ENCODE assay signal across 21 cellular contexts in the genomic region with DNA sequence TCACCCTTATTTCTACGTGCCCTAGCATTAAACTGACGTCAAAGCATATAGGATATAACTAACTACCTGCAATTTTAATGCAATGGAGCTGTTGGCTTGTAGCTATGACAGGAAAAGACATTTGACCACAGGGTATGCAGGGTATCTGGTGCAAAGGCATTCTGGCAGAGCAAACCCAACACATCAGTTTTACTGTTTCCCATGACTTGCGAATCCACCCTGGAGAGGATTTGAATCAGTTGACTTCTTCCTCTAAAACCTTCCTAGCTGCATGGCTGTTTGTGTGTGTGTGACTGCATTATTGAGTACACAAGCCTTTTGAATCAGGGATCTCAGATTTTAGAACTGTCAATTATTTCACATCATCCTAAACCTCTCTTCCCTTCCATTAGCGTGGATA. TPM values are rescaled to one million over a fixed set of nuclear protein-coding genes. Genes with fewer than 3 reads are reported as not detected.
DNase-seq lines count a peak whose midpoint lies in the region; ATAC-seq and TF ChIP-seq lines count a peak whose summit lies in the region.
"Had no signal": no experiment of that assay in that cellular context is flagged by ENCODE, and none has a peak within 500 bp of the region (broad histone marks: within the 10 kb centered on the region; RNA-seq: fewer than 3 reads in every experiment).

No MANE protein-coding gene starts in this region.

- TF ChIP-seq CTCF in GM13976 (IDR thresholded peaks at IDR 0.05; ENCODE audit: borderline replicate concordance, control extremely low read depth, extremely low read depth, insufficient read depth, missing control alignments) (no peak), foreskin keratinocyte (conservative IDR thresholded peaks at IDR 0.05) (no peak), testis (IDR thresholded peaks at IDR 0.05) (no peak)

- in situ Hi-C loops in GM13976 (cut with MboI; ENCODE audit: low sequenced_read_pairs, unreplicated experiment) (no loop called here), SK-MEL-5 (cut with HindIII; ENCODE audit: low pct_unique_long_range_greater_than_20kb, low sequenced_read_pairs) (no loop called here)

- 84 to 95% methylated on average over 4 of the region's 4 CpGs for WGBS in testis, 2 donors

- H3K4me3 ChIP-seq in ACC112 (ENCODE audit: low read depth, low read length) = peak overlapping the region; percentile 23; the same call in 1 of the 2 replicates
- no peak overlapping the region for H3K4me3 ChIP-seq in testis
- H3K4me3 ChIP-seq: suprapubic skin had no signal

- no peaks in the 10 kb centered on the region for H3K9me3 ChIP-seq in testis
- H3K9me3 ChIP-seq: neutrophil, suprapubic skin had no signal

- intact Hi-C loops in testis (cut with DNase I; ENCODE audit: low total_unique reads) = no loop called here

- H2AFZ ChIP-seq in ACC112 (ENCODE audit: low read length, unreplicated experiment) = no peak overlapping the region

- peak; percentile 3 for DNase-seq in GM13976 (ENCODE audit: low spot score)
- peak; percentile 0 for DNase-seq in SK-MEL-5 (ENCODE audit: low read depth, low spot score)
- DNase-seq in foreskin keratinocyte = no peak
- DNase-seq in SIG-M5 (lab: John Stamatoyannopoulos, UW) = no peak
- no peak for DNase-seq in testis
- no peak for DNase-seq in AG08396 (ENCODE audit: low spot score)
- DNase-seq: activated CD4-positive, CD25-positive, alpha-beta regulatory T cell; activated naive CD8-positive, alpha-beta T cell treated with anti-CD3 and anti-CD28 coated beads for 36 hours; CD8-positive, alpha-beta T cell; DND-41; Karpas-422; NCI-H2171; NCI-H69; SHP77; T-helper 9 cell had no signal

- H3K4me1 ChIP-seq in ACC112 (ENCODE audit: control insufficient read depth, insufficient read depth, low read length, unreplicated experiment) (peaks cover 48% of the 10 kb centered on the region), foreskin keratinocyte (peaks cover 35% of the 10 kb centered on the region), testis (no peaks in the 10 kb centered on the region)
- H3K4me1 ChIP-seq: suprapubic skin had no signal

- H3K79me2 ChIP-seq in ACC112 (ENCODE audit: control insufficient read depth, insufficient read depth, low read length, unreplicated experiment) = no peaks in the 10 kb centered on the region

- H3K27ac ChIP-seq in ACC112 (ENCODE audit: low read depth, low read length) (peak overlapping the region; percentile 93), foreskin keratinocyte (peak overlapping the region; percentile 100), testis (no peak overlapping the region)
- H3K27ac ChIP-seq: neutrophil, suprapubic skin had no signal

- TF ChIP-seq POLR2A in testis (IDR thresholded peaks at IDR 0.05) = no peak

- ATAC-seq in foreskin keratinocyte (no peak), HG03095 (IDR thresholded peaks at IDR 0.05; ENCODE audit: unreplicated experiment) (no peak)
- ATAC-seq: CD8-positive, alpha-beta T cell; esophagus mucosa had no signal

- no peaks in the 10 kb centered on the region for H3K27me3 ChIP-seq in ACC112 (ENCODE audit: insufficient read depth, low read length)
- no peaks in the 10 kb centered on the region for H3K27me3 ChIP-seq in foreskin keratinocyte
- H3K27me3 ChIP-seq in testis = no peaks in the 10 kb centered on the region
- H3K27me3 ChIP-seq: neutrophil, suprapubic skin had no signal

- H3K36me3 ChIP-seq in ACC112 (ENCODE audit: insufficient read depth, low read length) (no peaks in the 10 kb centered on the region), testis (ENCODE audit: low read depth, missing control alignments) (no peaks in the 10 kb centered on the region)
- H3K36me3 ChIP-seq: neutrophil, suprapubic skin had no signal

RNA-seq across cellular contexts. Expression of a gene that starts 41.7 kb away (rescaled TPM):
- total RNA-seq in SK-MEL-5 (2014; rRNA removed; shearing (Covaris generic)) = 14.7 TPM in 2 replicates
- polyA plus RNA-seq in SK-MEL-5 (2015; cell fraction: cytosol; rRNA removed) = 2.7 and 3.4 TPM in 2 replicates
- 5.3 and 6.4 TPM in 2 replicates for polyA plus RNA-seq in SK-MEL-5 (2015; cell fraction: nucleus; rRNA removed)
- total RNA-seq in foreskin keratinocyte (4.1 and 7.1 TPM in 2 replicates), testis (10 to 100 TPM; 10.8 to 11.3 TPM)
- polyA plus RNA-seq in foreskin keratinocyte (0.48 and 0.97 TPM in 2 replicates), testis (ENCODE audit: insufficient read depth, low read depth, low replicate concordance) (3.4 TPM)
- total RNA-seq: activated naive CD8-positive, alpha-beta T cell treated with anti-CD3 and anti-CD28 coated beads for 36 hours; CD8-positive, alpha-beta T cell; esophagus mucosa; liver had no signal
- polyA plus RNA-seq: liver had no signal

Comparison
In these comparisons a context has a peak if more than half of its experiments do, and no peak if none do; other contexts are left out.
1. H3K27ac ChIP-seq: peak in ACC112 (single experiment) and foreskin keratinocyte (single experiment); none in testis (0 of 2).
2. DNase-seq: peak in GM13976 (single experiment) and SK-MEL-5 (single experiment); none in foreskin keratinocyte (0 of 2), SIG-M5 (single experiment), testis (single experiment) and AG08396 (single experiment).